In the genomic region with DNA sequence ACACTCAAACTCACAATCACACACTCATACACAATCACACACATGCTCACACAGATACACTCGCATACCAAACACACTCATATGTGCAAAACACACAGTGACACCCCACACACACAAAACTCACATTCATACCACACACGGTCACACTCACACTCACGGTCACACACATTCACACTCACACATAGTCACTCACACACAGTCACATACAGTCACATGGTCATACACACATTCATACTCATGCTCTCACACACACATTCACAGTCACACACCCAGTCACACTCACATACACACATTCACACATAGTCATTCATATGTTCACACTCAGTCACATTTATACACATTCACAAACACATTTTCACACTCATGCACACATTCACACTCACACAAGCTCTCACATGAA, we compare ENCODE assay signal across 4 cellular contexts.
TF ChIP-seq lines count a peak whose summit lies in the region.

No MANE protein-coding gene starts in this region.

TF ChIP-seq in GM12891, 5 proteins besides CTCF, POLR2A, EP300 and RAD21:
- TF ChIP-seq POLR2AphosphoS5 (IDR thresholded peaks at IDR 0.05; ENCODE audit: low read depth, low read length) (no peak), PAX5 (IDR thresholded peaks at IDR 0.05; ENCODE audit: insufficient read depth, low read length, severe bottlenecking) (no peak), SPI1 (IDR thresholded peaks at IDR 0.05; ENCODE audit: low read depth, low read length) (no peak), POU2F2 (IDR thresholded peaks at IDR 0.05; ENCODE audit: low read depth, low read length) (no peak), TAF1 (IDR thresholded peaks at IDR 0.05; ENCODE audit: low read depth, low read length) (no peak)

TF ChIP-seq in HEK293, 187 proteins besides CTCF, POLR2A, EP300 and RAD21:
- TF ChIP-seq ZNF239 (tag by site-specific recombination; IDR thresholded peaks at IDR 0.05) = no peak
- 0 out of 2 replicates have a peak, but pooled peaks have one; percentile 34 for TF ChIP-seq ZNF785 (tag by site-specific recombination; IDR thresholded peaks at IDR 0.05)
- 0 out of 2 replicates have a peak, but pooled peaks have one; percentile 41 for TF ChIP-seq ZNF473 (tag by site-specific recombination; IDR thresholded peaks at IDR 0.05)
- TF ChIP-seq, protein P1, sequence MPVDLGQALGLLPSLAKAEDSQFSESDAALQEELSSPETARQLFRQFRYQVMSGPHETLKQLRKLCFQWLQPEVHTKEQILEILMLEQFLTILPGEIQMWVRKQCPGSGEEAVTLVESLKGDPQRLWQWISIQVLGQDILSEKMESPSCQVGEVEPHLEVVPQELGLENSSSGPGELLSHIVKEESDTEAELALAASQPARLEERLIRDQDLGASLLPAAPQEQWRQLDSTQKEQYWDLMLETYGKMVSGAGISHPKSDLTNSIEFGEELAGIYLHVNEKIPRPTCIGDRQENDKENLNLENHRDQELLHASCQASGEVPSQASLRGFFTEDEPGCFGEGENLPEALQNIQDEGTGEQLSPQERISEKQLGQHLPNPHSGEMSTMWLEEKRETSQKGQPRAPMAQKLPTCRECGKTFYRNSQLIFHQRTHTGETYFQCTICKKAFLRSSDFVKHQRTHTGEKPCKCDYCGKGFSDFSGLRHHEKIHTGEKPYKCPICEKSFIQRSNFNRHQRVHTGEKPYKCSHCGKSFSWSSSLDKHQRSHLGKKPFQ (tag by site-specific recombination; IDR thresholded peaks at IDR 0.05) = peak; percentile 23; the same call in 1 of the 2 replicates
- TF ChIP-seq, protein P2, sequence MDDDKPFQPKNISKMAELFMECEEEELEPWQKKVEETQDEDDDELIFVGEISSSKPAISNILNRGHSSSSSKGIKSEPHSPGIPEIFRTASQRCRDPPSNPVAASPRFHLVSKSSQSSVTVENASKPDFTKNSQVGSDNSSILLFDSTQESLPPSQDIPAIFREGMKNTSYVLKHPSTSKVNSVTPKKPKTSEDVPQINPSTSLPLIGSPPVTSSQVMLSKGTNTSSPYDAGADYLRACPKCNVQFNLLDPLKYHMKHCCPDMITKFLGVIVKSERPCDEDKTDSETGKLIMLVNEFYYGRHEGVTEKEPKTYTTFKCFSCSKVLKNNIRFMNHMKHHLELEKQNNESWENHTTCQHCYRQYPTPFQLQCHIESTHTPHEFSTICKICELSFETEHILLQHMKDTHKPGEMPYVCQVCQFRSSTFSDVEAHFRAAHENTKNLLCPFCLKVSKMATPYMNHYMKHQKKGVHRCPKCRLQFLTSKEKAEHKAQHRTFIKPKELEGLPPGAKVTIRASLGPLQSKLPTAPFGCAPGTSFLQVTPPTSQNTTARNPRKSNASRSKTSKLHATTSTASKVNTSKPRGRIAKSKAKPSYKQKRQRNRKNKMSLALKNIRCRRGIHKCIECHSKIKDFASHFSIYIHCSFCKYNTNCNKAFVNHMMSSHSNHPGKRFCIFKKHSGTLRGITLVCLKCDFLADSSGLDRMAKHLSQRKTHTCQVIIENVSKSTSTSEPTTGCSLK (tag by site-specific recombination; IDR thresholded peaks at IDR 0.05) = 0 out of 2 replicates have a peak, but pooled peaks have one; percentile 44
TF ChIP-seq in HEK293: peak in this region for 4.

TF ChIP-seq in GM12878, 131 proteins besides CTCF, POLR2A, EP300 and RAD21 (continues in another document):
- TF ChIP-seq, protein P3, sequence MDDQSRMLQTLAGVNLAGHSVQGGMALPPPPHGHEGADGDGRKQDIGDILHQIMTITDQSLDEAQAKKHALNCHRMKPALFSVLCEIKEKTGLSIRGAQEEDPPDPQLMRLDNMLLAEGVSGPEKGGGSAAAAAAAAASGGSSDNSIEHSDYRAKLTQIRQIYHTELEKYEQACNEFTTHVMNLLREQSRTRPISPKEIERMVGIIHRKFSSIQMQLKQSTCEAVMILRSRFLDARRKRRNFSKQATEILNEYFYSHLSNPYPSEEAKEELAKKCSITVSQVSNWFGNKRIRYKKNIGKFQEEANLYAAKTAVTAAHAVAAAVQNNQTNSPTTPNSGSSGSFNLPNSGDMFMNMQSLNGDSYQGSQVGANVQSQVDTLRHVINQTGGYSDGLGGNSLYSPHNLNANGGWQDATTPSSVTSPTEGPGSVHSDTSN (IDR thresholded peaks at IDR 0.05; ENCODE audit: insufficient replicate concordance, low read depth, low read length) = peak; percentile 0
- TF ChIP-seq, protein P4, sequence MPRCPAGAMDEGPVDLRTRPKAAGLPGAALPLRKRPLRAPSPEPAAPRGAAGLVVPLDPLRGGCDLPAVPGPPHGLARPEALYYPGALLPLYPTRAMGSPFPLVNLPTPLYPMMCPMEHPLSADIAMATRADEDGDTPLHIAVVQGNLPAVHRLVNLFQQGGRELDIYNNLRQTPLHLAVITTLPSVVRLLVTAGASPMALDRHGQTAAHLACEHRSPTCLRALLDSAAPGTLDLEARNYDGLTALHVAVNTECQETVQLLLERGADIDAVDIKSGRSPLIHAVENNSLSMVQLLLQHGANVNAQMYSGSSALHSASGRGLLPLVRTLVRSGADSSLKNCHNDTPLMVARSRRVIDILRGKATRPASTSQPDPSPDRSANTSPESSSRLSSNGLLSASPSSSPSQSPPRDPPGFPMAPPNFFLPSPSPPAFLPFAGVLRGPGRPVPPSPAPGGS (IDR thresholded peaks at IDR 0.05; ENCODE audit: borderline replicate concordance, insufficient read depth, low read depth, low read length, poor library complexity, severe bottlenecking) = peak; percentile 43
- TF ChIP-seq, protein P5, sequence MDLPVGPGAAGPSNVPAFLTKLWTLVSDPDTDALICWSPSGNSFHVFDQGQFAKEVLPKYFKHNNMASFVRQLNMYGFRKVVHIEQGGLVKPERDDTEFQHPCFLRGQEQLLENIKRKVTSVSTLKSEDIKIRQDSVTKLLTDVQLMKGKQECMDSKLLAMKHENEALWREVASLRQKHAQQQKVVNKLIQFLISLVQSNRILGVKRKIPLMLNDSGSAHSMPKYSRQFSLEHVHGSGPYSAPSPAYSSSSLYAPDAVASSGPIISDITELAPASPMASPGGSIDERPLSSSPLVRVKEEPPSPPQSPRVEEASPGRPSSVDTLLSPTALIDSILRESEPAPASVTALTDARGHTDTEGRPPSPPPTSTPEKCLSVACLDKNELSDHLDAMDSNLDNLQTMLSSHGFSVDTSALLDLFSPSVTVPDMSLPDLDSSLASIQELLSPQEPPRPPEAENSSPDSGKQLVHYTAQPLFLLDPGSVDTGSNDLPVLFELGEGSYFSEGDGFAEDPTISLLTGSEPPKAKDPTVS (IDR thresholded peaks at IDR 0.05; ENCODE audit: low read depth, low read length) = no peak
- TF ChIP-seq, protein P6, sequence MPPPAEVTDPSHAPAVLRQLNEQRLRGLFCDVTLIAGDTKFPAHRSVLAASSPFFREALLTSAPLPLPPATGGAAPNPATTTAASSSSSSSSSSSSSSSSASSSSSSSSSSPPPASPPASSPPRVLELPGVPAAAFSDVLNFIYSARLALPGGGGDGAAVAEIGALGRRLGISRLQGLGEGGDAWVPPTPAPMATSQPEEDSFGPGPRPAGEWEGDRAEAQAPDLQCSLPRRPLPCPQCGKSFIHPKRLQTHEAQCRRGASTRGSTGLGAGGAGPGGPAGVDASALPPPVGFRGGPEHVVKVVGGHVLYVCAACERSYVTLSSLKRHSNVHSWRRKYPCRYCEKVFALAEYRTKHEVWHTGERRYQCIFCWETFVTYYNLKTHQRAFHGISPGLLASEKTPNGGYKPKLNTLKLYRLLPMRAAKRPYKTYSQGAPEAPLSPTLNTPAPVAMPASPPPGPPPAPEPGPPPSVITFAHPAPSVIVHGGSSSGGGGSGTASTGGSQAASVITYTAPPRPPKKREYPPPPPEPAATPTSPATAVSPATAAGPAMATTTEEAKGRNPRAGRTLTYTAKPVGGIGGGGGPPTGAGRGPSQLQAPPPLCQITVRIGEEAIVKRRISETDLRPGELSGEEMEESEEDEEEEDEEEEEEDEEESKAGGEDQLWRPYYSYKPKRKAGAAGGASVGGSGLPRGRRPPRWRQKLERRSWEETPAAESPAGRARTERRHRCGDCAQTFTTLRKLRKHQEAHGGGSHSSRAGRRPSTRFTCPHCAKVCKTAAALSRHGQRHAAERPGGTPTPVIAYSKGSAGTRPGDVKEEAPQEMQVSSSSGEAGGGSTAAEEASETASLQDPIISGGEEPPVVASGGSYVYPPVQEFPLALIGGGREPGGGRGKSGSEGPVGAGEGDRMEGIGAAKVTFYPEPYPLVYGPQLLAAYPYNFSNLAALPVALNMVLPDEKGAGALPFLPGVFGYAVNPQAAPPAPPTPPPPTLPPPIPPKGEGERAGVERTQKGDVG (CRISPR knock-in tag; IDR thresholded peaks at IDR 0.05) = no peak
- TF ChIP-seq, protein P7, sequence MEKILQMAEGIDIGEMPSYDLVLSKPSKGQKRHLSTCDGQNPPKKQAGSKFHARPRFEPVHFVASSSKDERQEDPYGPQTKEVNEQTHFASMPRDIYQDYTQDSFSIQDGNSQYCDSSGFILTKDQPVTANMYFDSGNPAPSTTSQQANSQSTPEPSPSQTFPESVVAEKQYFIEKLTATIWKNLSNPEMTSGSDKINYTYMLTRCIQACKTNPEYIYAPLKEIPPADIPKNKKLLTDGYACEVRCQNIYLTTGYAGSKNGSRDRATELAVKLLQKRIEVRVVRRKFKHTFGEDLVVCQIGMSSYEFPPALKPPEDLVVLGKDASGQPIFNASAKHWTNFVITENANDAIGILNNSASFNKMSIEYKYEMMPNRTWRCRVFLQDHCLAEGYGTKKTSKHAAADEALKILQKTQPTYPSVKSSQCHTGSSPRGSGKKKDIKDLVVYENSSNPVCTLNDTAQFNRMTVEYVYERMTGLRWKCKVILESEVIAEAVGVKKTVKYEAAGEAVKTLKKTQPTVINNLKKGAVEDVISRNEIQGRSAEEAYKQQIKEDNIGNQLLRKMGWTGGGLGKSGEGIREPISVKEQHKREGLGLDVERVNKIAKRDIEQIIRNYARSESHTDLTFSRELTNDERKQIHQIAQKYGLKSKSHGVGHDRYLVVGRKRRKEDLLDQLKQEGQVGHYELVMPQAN (conservative IDR thresholded peaks at IDR 0.05) = no peak
- TF ChIP-seq NR2F1 (conservative IDR thresholded peaks at IDR 0.05) (no peak), FOS (IDR thresholded peaks at IDR 0.05; ENCODE audit: borderline replicate concordance, extremely low read depth, insufficient read length) (no peak)

TF ChIP-seq in H1, 55 proteins besides CTCF, POLR2A, EP300 and RAD21 (continues in another document):
- no peak for TF ChIP-seq NRF1 (IDR thresholded peaks at IDR 0.05; ENCODE audit: low read depth, low read length)
- TF ChIP-seq SP1 (IDR thresholded peaks at IDR 0.05; ENCODE audit: low read depth, low read length) = no peak
- TF ChIP-seq SIRT6 (IDR thresholded peaks at IDR 0.05; ENCODE audit: low read length) = no peak
- TF ChIP-seq CBX5 (IDR thresholded peaks at IDR 0.05; ENCODE audit: low read depth, low read length) = no peak
- no peak for TF ChIP-seq EZH2 (IDR thresholded peaks at IDR 0.05; ENCODE audit: low read depth, low read length, severe bottlenecking)
- TF ChIP-seq BCL11A (IDR thresholded peaks at IDR 0.05; ENCODE audit: low read depth in 2 of 2, low read length in 2 of 2) = no peak
- no peak for TF ChIP-seq BRCA1 (IDR thresholded peaks at IDR 0.05; ENCODE audit: low read depth, low read length)
- TF ChIP-seq SIN3A (conservative IDR thresholded peaks at IDR 0.05 in 1 of 2, IDR thresholded peaks at IDR 0.05 in 1 of 2; ENCODE audit: low read depth in 1 of 2, low read length in 2 of 2) = no peak
- no peak for TF ChIP-seq KDM1A (IDR thresholded peaks at IDR 0.05; ENCODE audit: borderline replicate concordance, low read length)
- TF ChIP-seq GABPA (IDR thresholded peaks at IDR 0.05; ENCODE audit: borderline replicate concordance, insufficient read depth, low read length) = no peak
- TF ChIP-seq SP4 (IDR thresholded peaks at IDR 0.05; ENCODE audit: low read length) = no peak
- TF ChIP-seq, protein P8, sequence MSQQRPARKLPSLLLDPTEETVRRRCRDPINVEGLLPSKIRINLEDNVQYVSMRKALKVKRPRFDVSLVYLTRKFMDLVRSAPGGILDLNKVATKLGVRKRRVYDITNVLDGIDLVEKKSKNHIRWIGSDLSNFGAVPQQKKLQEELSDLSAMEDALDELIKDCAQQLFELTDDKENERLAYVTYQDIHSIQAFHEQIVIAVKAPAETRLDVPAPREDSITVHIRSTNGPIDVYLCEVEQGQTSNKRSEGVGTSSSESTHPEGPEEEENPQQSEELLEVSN (IDR thresholded peaks at IDR 0.05) = no peak
